In genomic region chr5:59709833-59710232, GRCh38 we compare ENCODE assay signal across 11 cellular contexts.
DNase-seq lines count a peak whose midpoint lies in the region; ATAC-seq lines count a peak whose summit lies in the region.
"Had no signal": no experiment of that assay in that cellular context is flagged by ENCODE, and none has a peak within 500 bp of the region (broad histone marks: within the 10 kb centered on the region; RNA-seq: fewer than 3 reads in every experiment).

No MANE protein-coding gene starts in this region.

- ATAC-seq in HG02870 (IDR thresholded peaks at IDR 0.05; ENCODE audit: unreplicated experiment), result no peak
- ATAC-seq in HG03280 (IDR thresholded peaks at IDR 0.05; ENCODE audit: unreplicated experiment), result no peak
- ATAC-seq: activated CD8-positive, alpha-beta T cell treated with anti-CD3 and anti-CD28 coated beads, Interleukin-2, amount 10 ng/mL, durations not matched to agents 7 days and 5 days had no signal

- peak overlapping the region; percentile 34 for H3K27ac ChIP-seq in epithelial cell of prostate
- H3K27ac ChIP-seq: adrenal gland had no signal

- peak; percentile 23 for DNase-seq in AG20443 (ENCODE audit: low spot score)
- peak; percentile 37 for DNase-seq in NCI-H446 treated with DMSO at 0.1 percent for 48 hours (lab: John Stamatoyannopoulos, UW)
- peak; percentile 43 for DNase-seq in epithelial cell of prostate (ENCODE audit: low read depth, low spot score)
- DNase-seq in mucosa of gallbladder (ENCODE audit: low spot score), result peak; percentile 22
- DNase-seq in HUDEP-2 (lab: John Stamatoyannopoulos, UW; ENCODE audit: unreplicated experiment in 76 of 76), result no peak
- no peak for DNase-seq in NCI-H1436 treated with DMSO at 0.1 percent for 48 hours (lab: John Stamatoyannopoulos, UW)
- DNase-seq: activated CD8-positive, alpha-beta T cell treated with anti-CD3 and anti-CD28 coated beads, Interleukin-2, amount 10 ng/mL, durations not matched to agents 7 days and 5 days; CD4-positive, alpha-beta T cell had no signal

Comparison
In these comparisons a context has a peak if more than half of its experiments do, and no peak if none do; other contexts are left out.
1. DNase-seq: peak in AG20443 (single experiment), NCI-H446 treated with DMSO at 0.1 percent for 48 hours (single experiment), epithelial cell of prostate (single experiment) and mucosa of gallbladder (single experiment); none in HUDEP-2 (0 of 76) and NCI-H1436 treated with DMSO at 0.1 percent for 48 hours (single experiment).